19 cellular contexts compared by ENCODE assay signal in genomic region chr4:36358173-36358572, GRCh38.
DNase-seq lines count a peak whose midpoint lies in the region; ATAC-seq, FAIRE-seq and TF ChIP-seq lines count a peak whose summit lies in the region.
"Had no signal": no experiment of that assay in that cellular context is flagged by ENCODE, and none has a peak within 500 bp of the region (broad histone marks: within the 10 kb centered on the region; RNA-seq: fewer than 3 reads in every experiment).

No MANE protein-coding gene starts in this region.

- DNase-seq in HepG2 (ENCODE audit: low spot score) (no peak), right lobe of liver (no peak), bronchial epithelial cell (ENCODE audit: low read depth) (peak; percentile 71), keratinocyte (ENCODE audit: low read depth, low spot score) (no peak), GM13977 (ENCODE audit: low spot score) (no peak)
- no peak for DNase-seq in stimulated activated CD4-positive, alpha-beta T cell treated with anti-CD3 and anti-CD28 coated beads, Interleukin-4, amount 100 ng/mL, for 4 hours
- DNase-seq: 8988T; Calu3; CD8-positive, alpha-beta T cell; DND-41; EL; GOT3; H7; HFFc6 had no signal

- intact Hi-C loops in HepG2 (cut with micrococcal nuclease; ENCODE audit: unreplicated experiment) (no loop called here), right lobe of liver (cut with DNase I) (no loop called here)

- POLR2A ChIA-PET in HepG2 (lab: Yijun Ruan, JAX), result no interaction called here

- dilution Hi-C loops in keratinocyte (cut with MboI; ENCODE audit: extremely low pct_ligation_motif_present, low sequenced_read_pairs), result no loop called here

- H3K27ac ChIP-seq in HepG2 (ENCODE audit: extremely low read length, insufficient read depth, low read length) (no peak overlapping the region), right lobe of liver (no peak overlapping the region), keratinocyte (ENCODE audit: control insufficient read depth, insufficient read depth, low read length) (no peak overlapping the region)
- H3K27ac ChIP-seq: BLaER1 treated with 17β-estradiol and CSF1 and Interleukin-3, amounts not matched to agents 10 nM and 100 nM; HL-60 had no signal

- TF ChIP-seq POLR2A in HepG2 (IDR thresholded peaks at IDR 0.05; ENCODE audit: insufficient read depth in 1 of 2, low read depth in 2 of 2, low read length in 2 of 2) (no peak), right lobe of liver (IDR thresholded peaks at IDR 0.05) (no peak)

- TF ChIP-seq RAD21 in HepG2 (CRISPR knock-in tag; IDR thresholded peaks at IDR 0.05), result no peak

- TF ChIP-seq EP300 in HepG2 (IDR thresholded peaks at IDR 0.05; ENCODE audit: low read depth in 2 of 2, low read length in 2 of 2), result no peak
- TF ChIP-seq EP300 in HepG2 (CRISPR knock-in tag; IDR thresholded peaks at IDR 0.05; ENCODE audit: borderline replicate concordance), result no peak

- H3K27me3 ChIP-seq in HepG2 (ENCODE audit: control insufficient read depth in 1 of 2, insufficient read depth in 2 of 2, low read length in 2 of 2) (no peaks in the 10 kb centered on the region), right lobe of liver (no peaks in the 10 kb centered on the region), bronchial epithelial cell (ENCODE audit: control insufficient read depth, insufficient read depth, low read length) (no peaks in the 10 kb centered on the region), keratinocyte (ENCODE audit: control insufficient read depth, extremely low read depth, insufficient read depth, low read length) (no peaks in the 10 kb centered on the region)
- H3K27me3 ChIP-seq: BLaER1 treated with 17β-estradiol and CSF1 and Interleukin-3, amounts not matched to agents 10 nM and 100 nM had no signal

- H3K4me1 ChIP-seq in HepG2 (ENCODE audit: insufficient read depth, low read length) (no peaks in the 10 kb centered on the region), right lobe of liver (no peaks in the 10 kb centered on the region), keratinocyte (ENCODE audit: control insufficient read depth, extremely low read depth, insufficient read depth, low read length) (peaks cover 5% of the 10 kb centered on the region)

- in situ Hi-C loops in HepG2 (cut with HindIII; ENCODE audit: extremely low pct_ligation_motif_present, low pct_unique_long_range_greater_than_20kb) (loop anchor here (5.0 kb wide), 1 partner anchor 1029 kb away; no protein-coding TSS in a partner anchor), GM13977 (cut with MboI; ENCODE audit: low pct_unique_long_range_greater_than_20kb, low sequenced_read_pairs, unreplicated experiment) (no loop called here)

- H4K20me1 ChIP-seq in HepG2 (ENCODE audit: insufficient read depth, low read length) (no peaks in the 10 kb centered on the region), keratinocyte (ENCODE audit: control insufficient read depth, extremely low read depth, insufficient read depth, low read length) (no peaks in the 10 kb centered on the region)
- H4K20me1 ChIP-seq: BLaER1 treated with 17β-estradiol and CSF1 and Interleukin-3, amounts not matched to agents 10 nM and 100 nM had no signal

- ATAC-seq in HepG2 (no peak), right lobe of liver (no peak), GM18870 (IDR thresholded peaks at IDR 0.05; ENCODE audit: unreplicated experiment) (no peak)
- ATAC-seq: CD8-positive, alpha-beta T cell; GM12878; HCT116 had no signal

- H3K79me2 ChIP-seq in HepG2 (ENCODE audit: insufficient read depth, low read length) (no peaks in the 10 kb centered on the region), keratinocyte (ENCODE audit: control insufficient read depth, insufficient read depth, low read length) (no peaks in the 10 kb centered on the region)

- no peaks in the 10 kb centered on the region for H3K36me3 ChIP-seq in HepG2 (replicated peaks in 1 of 2; ENCODE audit: control insufficient read depth in 1 of 2, insufficient read depth in 2 of 2, low read length in 2 of 2)
- no peaks in the 10 kb centered on the region for H3K36me3 ChIP-seq in right lobe of liver
- H3K36me3 ChIP-seq in bronchial epithelial cell (ENCODE audit: control insufficient read depth, insufficient read depth, low read length), result no peaks in the 10 kb centered on the region
- no peaks in the 10 kb centered on the region for H3K36me3 ChIP-seq in keratinocyte (ENCODE audit: control insufficient read depth in 2 of 2, extremely low read depth in 1 of 2, insufficient read depth in 2 of 2, low read length in 2 of 2)
- H3K36me3 ChIP-seq: BLaER1 treated with 17β-estradiol and CSF1 and Interleukin-3, amounts not matched to agents 10 nM and 100 nM had no signal

- no peaks in the 10 kb centered on the region for H3K9me1 ChIP-seq in keratinocyte (ENCODE audit: control insufficient read depth, extremely low read depth, insufficient read depth, low read length)

- CTCF ChIA-PET in HepG2 (lab: Yijun Ruan, JAX; ENCODE audit: low intra/inter-chr PET ratio, low total read pairs), result no interaction called here

- H3K4me2 ChIP-seq in HepG2 (ENCODE audit: low read depth, low read length) (no peak overlapping the region), keratinocyte (ENCODE audit: control insufficient read depth, extremely low read depth, insufficient read depth, low read depth, low read length) (peak overlapping the region; percentile 17)
- H3K4me2 ChIP-seq: BLaER1 treated with 17β-estradiol and CSF1 and Interleukin-3, amounts not matched to agents 10 nM and 100 nM had no signal

- no peaks in the 10 kb centered on the region for H3K9me3 ChIP-seq in HepG2 (ENCODE audit: low read length)
- H3K9me3 ChIP-seq in right lobe of liver, result no peaks in the 10 kb centered on the region
- H3K9me3 ChIP-seq in keratinocyte (ENCODE audit: control insufficient read depth, low read depth, low read length), result no peaks in the 10 kb centered on the region

- TF ChIP-seq CTCF in HepG2 (CRISPR knock-in tag; IDR thresholded peaks at IDR 0.05) (no peak), right lobe of liver (IDR thresholded peaks at IDR 0.05) (no peak), bronchial epithelial cell (IDR thresholded peaks at IDR 0.05; ENCODE audit: insufficient read depth, low read length, severe bottlenecking) (no peak), keratinocyte (optimal IDR thresholded peaks at IDR 0.05 in 1 of 3, IDR thresholded peaks at IDR 0.05 in 1 of 3, conservative IDR thresholded peaks at IDR 0.05 in 1 of 3; ENCODE audit: extremely low read depth in 1 of 3, insufficient read depth in 2 of 3, low read length in 3 of 3) (no peak), GM13977 (IDR thresholded peaks at IDR 0.05; ENCODE audit: extremely low read depth, insufficient read depth, missing control alignments) (no peak)

- H2AFZ ChIP-seq in HepG2 (ENCODE audit: low read length) (no peak overlapping the region), keratinocyte (ENCODE audit: control insufficient read depth, low read length) (peak overlapping the region; percentile 11)

- FAIRE-seq in HepG2 (lab: Jason Lieb, UNC) (no peak), bronchial epithelial cell (lab: Jason Lieb, UNC) (peak; percentile 32), keratinocyte (lab: Jason Lieb, UNC) (peak; percentile 66)
- FAIRE-seq: GM12878 had no signal

- 8% methylated on average over 4 of the region's 4 CpGs for WGBS in HepG2 (ENCODE audit: low lambda C conversion rate)
- 43% methylated on average over 4 of the region's 4 CpGs for WGBS in right lobe of liver (ENCODE audit: insufficient coverage, low coverage, low lambda C conversion rate, missing lambda C conversion rate)

- H3K4me3 ChIP-seq in HepG2 (replicated peaks in 1 of 3; ENCODE audit: insufficient read depth in 1 of 3, low read depth in 2 of 3, low read length in 3 of 3) (no peak overlapping the region), right lobe of liver (no peak overlapping the region), bronchial epithelial cell (ENCODE audit: low read depth, low read length) (no peak overlapping the region), keratinocyte (ENCODE audit: control insufficient read depth in 2 of 3, extremely low read depth in 1 of 3, insufficient read depth in 2 of 3, low read depth in 1 of 3, low read length in 3 of 3) (no peak overlapping the region)
- H3K4me3 ChIP-seq: BLaER1 treated with 17β-estradiol and CSF1 and Interleukin-3, amounts not matched to agents 10 nM and 100 nM; GM12878 had no signal

- no TSS peak for BruUV-seq in HepG2 (replicated peaks; lab: Mats Ljungman, UMichigan)

- H3K9ac ChIP-seq in HepG2 (ENCODE audit: insufficient read depth, low read depth, low read length) (no peak overlapping the region), keratinocyte (ENCODE audit: control insufficient read depth, extremely low read depth, insufficient read depth, low read length) (no peak overlapping the region)
- H3K9ac ChIP-seq: BLaER1 treated with 17β-estradiol and CSF1 and Interleukin-3, amounts not matched to agents 10 nM and 100 nM had no signal

TF ChIP-seq in HepG2, 621 proteins besides CTCF, POLR2A, EP300 and RAD21 (continues in another document):
- no peak for TF ChIP-seq FOXK2 (IDR thresholded peaks at IDR 0.05)
